18 cellular contexts compared by ENCODE assay signal in the genomic region with DNA sequence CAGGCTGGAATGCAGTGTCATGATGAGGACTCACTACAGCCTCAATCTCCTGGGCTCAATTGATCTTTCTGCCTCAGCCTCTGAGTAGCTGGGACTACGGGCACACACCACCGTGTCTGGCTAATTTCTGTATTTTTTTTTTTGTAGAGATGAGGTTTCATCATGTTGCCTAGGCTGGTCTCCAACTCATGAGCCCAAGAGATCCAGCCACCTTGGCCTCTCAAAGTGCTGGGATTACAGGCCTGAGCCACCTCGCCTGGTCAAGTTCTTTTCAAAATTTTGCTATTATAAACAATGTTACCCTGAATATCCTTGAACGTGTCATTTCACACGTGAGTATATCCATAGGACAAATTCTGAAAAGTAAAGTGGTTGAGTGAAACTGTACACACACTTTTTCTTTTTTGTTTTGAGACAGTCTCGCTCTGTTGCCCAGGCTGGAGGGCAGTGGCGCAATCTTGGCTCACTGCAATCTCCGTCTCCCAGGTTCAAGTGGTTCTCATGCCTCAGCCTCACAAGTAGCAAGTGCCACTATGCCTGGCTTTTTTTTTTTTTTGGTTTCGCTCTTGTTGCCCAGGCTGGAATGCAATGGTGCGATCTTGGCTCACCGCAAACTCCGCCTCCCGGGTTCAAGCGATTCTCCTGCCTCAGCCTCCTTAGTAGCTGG.
"Had no signal": no experiment of that assay in that cellular context is flagged by ENCODE, and none has a peak within 500 bp of the region (broad histone marks: within the 10 kb centered on the region; RNA-seq: fewer than 3 reads in every experiment).

No MANE protein-coding gene starts in this region.

- H3K4me1 Mint-ChIP-seq: neural progenitor cell had no signal

- H3K9me3 Mint-ChIP-seq: activated naive CD4-positive, alpha-beta T cell treated with anti-CD3 and anti-CD28 coated beads for 36 hours; activated T-helper 17 cell treated with anti-CD3 and anti-CD28 coated beads, Interleukin-2, amount 50 U/mL, for 72 hours; neural progenitor cell had no signal

- H3K4me3 ChIP-seq: ascending aorta, breast epithelium, gastrocnemius medialis, neural progenitor cell, pancreas, sigmoid colon, spleen, stomach, testis had no signal

- H3K27ac ChIP-seq: ascending aorta, breast epithelium, gastrocnemius medialis, neural progenitor cell, pancreas, sigmoid colon, stomach, testis had no signal

- H3K27ac Mint-ChIP-seq: activated naive CD4-positive, alpha-beta T cell treated with anti-CD3 and anti-CD28 coated beads for 36 hours; activated T-helper 17 cell treated with anti-CD3 and anti-CD28 coated beads, Interleukin-2, amount 50 U/mL, for 72 hours; neural progenitor cell had no signal

- H3K4me1 ChIP-seq: ascending aorta, breast epithelium, gastrocnemius medialis, neural progenitor cell, pancreas, sigmoid colon, stomach, testis had no signal

- ATAC-seq: activated T-helper 17 cell treated with anti-CD3 and anti-CD28 coated beads, Interleukin-2, amount 50 U/mL, for 72 hours; gastrocnemius medialis; left colon; pancreas had no signal

- DNase-seq: activated CD4-positive, alpha-beta T cell treated with anti-CD3 and anti-CD28 coated beads for 1 hour; activated CD4-positive, alpha-beta T cell treated with anti-CD3 and anti-CD28 coated beads, Interleukin-2, amount 50 U/mL, for 48 hours; activated naive CD4-positive, alpha-beta T cell treated with anti-CD3 and anti-CD28 coated beads for 36 hours; cerebellar nuclear complex; dermis blood vessel endothelial cell; gastrocnemius medialis; left colon; naive B cell; pancreas; sigmoid colon; spleen; stomach; T1000; testis had no signal

- H3K27me3 ChIP-seq: ascending aorta, breast epithelium, gastrocnemius medialis, neural progenitor cell, pancreas, sigmoid colon, spleen, stomach, testis had no signal

- H3K9me3 ChIP-seq: ascending aorta, breast epithelium, gastrocnemius medialis, pancreas, sigmoid colon, spleen, stomach, testis had no signal

- H3K4me3 Mint-ChIP-seq: activated naive CD4-positive, alpha-beta T cell treated with anti-CD3 and anti-CD28 coated beads for 36 hours; activated T-helper 17 cell treated with anti-CD3 and anti-CD28 coated beads, Interleukin-2, amount 50 U/mL, for 72 hours; neural progenitor cell had no signal

- H3K36me3 ChIP-seq: ascending aorta, breast epithelium, gastrocnemius medialis, neural progenitor cell, pancreas, sigmoid colon, spleen, stomach had no signal

- H3K27me3 Mint-ChIP-seq: activated T-helper 17 cell treated with anti-CD3 and anti-CD28 coated beads, Interleukin-2, amount 50 U/mL, for 72 hours; naive B cell had no signal

- H3K36me3 Mint-ChIP-seq: neural progenitor cell had no signal
